ENCODE assay signal across 1 cellular context in the genomic region with DNA sequence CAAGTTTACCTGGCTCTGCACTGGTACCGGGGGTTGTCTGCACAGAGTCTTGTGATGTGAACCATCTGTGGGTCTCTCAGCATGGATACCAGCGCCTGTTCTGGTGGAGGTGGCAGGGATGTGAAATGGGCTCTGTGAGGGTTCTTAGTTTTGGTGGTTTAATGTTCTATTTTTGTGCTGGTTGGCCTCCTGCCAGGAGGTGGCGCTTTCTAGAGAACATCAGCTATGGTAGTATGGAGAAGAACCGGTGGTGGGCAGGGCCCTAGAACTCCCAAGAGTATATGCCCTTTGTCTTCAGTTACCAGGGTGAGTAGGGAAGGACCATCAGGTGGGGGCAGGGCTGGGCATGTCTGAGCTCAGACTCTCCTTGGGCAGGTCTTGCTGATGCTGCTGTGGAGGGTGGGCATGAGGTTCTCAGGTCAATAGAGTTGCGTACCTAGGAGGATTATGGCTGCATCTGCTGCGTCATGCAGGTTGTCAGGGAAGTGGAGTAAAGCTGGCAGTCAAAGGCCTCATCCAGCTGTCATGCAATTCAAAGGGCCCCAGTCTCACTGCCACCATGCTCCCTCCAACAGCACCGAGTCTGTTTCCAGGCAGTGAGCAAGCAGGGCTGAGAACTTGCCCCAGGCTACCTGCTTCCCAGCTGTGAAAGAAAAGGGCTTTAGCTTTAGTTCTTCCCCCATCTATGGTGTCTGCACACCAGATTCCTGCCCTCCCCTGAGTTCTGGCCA.
TF ChIP-seq lines count a peak whose summit lies in the region.

No MANE protein-coding gene starts in this region.

TF ChIP-seq in HCT116, 20 proteins besides CTCF, POLR2A, EP300 and RAD21:
- 0 out of 2 replicates have a peak, but pooled peaks have one; percentile 9 for TF ChIP-seq ZFX (IDR thresholded peaks at IDR 0.05)
- TF ChIP-seq, protein P1, sequence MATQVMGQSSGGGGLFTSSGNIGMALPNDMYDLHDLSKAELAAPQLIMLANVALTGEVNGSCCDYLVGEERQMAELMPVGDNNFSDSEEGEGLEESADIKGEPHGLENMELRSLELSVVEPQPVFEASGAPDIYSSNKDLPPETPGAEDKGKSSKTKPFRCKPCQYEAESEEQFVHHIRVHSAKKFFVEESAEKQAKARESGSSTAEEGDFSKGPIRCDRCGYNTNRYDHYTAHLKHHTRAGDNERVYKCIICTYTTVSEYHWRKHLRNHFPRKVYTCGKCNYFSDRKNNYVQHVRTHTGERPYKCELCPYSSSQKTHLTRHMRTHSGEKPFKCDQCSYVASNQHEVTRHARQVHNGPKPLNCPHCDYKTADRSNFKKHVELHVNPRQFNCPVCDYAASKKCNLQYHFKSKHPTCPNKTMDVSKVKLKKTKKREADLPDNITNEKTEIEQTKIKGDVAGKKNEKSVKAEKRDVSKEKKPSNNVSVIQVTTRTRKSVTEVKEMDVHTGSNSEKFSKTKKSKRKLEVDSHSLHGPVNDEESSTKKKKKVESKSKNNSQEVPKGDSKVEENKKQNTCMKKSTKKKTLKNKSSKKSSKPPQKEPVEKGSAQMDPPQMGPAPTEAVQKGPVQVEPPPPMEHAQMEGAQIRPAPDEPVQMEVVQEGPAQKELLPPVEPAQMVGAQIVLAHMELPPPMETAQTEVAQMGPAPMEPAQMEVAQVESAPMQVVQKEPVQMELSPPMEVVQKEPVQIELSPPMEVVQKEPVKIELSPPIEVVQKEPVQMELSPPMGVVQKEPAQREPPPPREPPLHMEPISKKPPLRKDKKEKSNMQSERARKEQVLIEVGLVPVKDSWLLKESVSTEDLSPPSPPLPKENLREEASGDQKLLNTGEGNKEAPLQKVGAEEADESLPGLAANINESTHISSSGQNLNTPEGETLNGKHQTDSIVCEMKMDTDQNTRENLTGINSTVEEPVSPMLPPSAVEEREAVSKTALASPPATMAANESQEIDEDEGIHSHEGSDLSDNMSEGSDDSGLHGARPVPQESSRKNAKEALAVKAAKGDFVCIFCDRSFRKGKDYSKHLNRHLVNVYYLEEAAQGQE (IDR thresholded peaks at IDR 0.05; ENCODE audit: low read depth) = no peak
